5 cellular contexts compared by ENCODE assay signal in the genomic region with DNA sequence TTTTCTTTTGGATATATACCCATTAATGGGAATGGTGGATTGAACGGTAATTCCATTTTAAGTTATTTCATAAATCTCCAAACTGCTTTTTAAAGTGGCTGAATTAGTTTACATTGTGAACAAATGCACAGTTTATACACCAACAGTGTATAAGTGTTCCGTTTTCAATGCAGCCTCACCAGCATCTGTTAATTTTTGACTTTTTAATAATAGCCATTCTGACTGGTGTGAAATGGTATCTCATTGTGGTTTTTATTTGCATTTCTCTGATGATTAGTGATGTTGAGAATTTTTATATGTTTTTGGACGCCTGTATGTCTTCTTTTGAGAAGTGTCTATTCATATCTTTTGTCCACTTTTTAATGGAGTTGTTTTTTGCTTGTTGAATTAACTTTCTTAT.
A peak's percentile ranks its signal among the peaks of the same experiment; 100 is the strongest.
DNase-seq lines count a peak whose midpoint lies in the region; ATAC-seq, FAIRE-seq and TF ChIP-seq lines count a peak whose summit lies in the region.
"Not testable (repeated sequence)": the region's sequence is repeated elsewhere in the genome, so short reads cannot be mapped to it uniquely, and the experiment has no call there.

No MANE protein-coding gene starts in this region.

- not testable (repeated sequence) for H3K27ac ChIP-seq in GM12878 (ENCODE audit: control insufficient read depth, insufficient read depth)

- not testable (repeated sequence) for TF ChIP-seq EP300 in GM12878 (IDR thresholded peaks at IDR 0.05; ENCODE audit: borderline replicate concordance in 1 of 2, control insufficient read depth in 1 of 2, low read depth in 2 of 2, low read length in 2 of 2)

- H2AFZ ChIP-seq in GM12878 (ENCODE audit: control insufficient read depth, low read depth, low read length): not testable (repeated sequence)

- SMC1A ChIA-PET in GM12878 (lab: Charles Lee; ENCODE audit: uncharacterized antibody, unreplicated experiment): not testable (repeated sequence)

- BruUV-seq in GM12878 (replicated peaks; lab: Mats Ljungman, UMichigan): not testable (repeated sequence)

- FAIRE-seq in GM12878 (lab: Jason Lieb, UNC): not testable (repeated sequence)

- not testable (repeated sequence) for H3K36me3 ChIP-seq in GM12878 (ENCODE audit: control insufficient read depth in 2 of 2, insufficient read depth in 2 of 2, low read length in 1 of 2)

- H4K20me1 ChIP-seq in GM12878 (ENCODE audit: control insufficient read depth, insufficient read depth): not testable (repeated sequence)

- not testable (repeated sequence) for H3K4me3 ChIP-seq in GM12878

- TF ChIP-seq RAD21 in GM12878 (IDR thresholded peaks at IDR 0.05; ENCODE audit: insufficient read depth, low read depth, low read length): not testable (repeated sequence)

- CTCF ChIA-PET in GM12878 (lab: Yijun Ruan, JAX): not testable (repeated sequence)

- WGBS in GM12878 (ENCODE audit: insufficient coverage, insufficient replicate concordance, low lambda C conversion rate, missing lambda C conversion rate): 0% methylated on average over 3 of the region's 3 CpGs

- not testable (repeated sequence) for TF ChIP-seq CTCF in GM12878 (IDR thresholded peaks at IDR 0.05 in 2 of 3, conservative IDR thresholded peaks at IDR 0.05 in 1 of 3; ENCODE audit: control insufficient read depth in 2 of 3, extremely low read depth in 1 of 3, insufficient read depth in 1 of 3, low read depth in 3 of 3, low read length in 3 of 3)

- RAD21 ChIA-PET in GM12878 (lab: Charles Lee; ENCODE audit: unreplicated experiment): not testable (repeated sequence)

- in situ Hi-C loops in GM12878 (cut with MboI): not testable (repeated sequence)

- H3K4me2 ChIP-seq in GM12878 (ENCODE audit: control insufficient read depth, insufficient read depth): not testable (repeated sequence)

- not testable (repeated sequence) for H3K79me2 ChIP-seq in GM12878 (ENCODE audit: control insufficient read depth, insufficient read depth, low read length)

- TF ChIP-seq POLR2A in GM12878 (IDR thresholded peaks at IDR 0.05; ENCODE audit: low read depth, low read length): not testable (repeated sequence)

- H3K9me3 ChIP-seq in GM12878 (replicated peaks; ENCODE audit: control insufficient read depth, insufficient read depth, low read length): not testable (repeated sequence)

- not testable (repeated sequence) for H3K4me1 ChIP-seq in GM12878 (ENCODE audit: control insufficient read depth, insufficient read depth, low read length)

- H3K27me3 ChIP-seq in GM12878 (replicated peaks in 1 of 2; ENCODE audit: control insufficient read depth in 2 of 2, insufficient read depth in 2 of 2, low read length in 1 of 2): not testable (repeated sequence)

- intact Hi-C loops in GM12878 (cut with micrococcal nuclease; ENCODE audit: unreplicated experiment): not testable (repeated sequence)

- H3K9ac ChIP-seq in GM12878 (ENCODE audit: control insufficient read depth, insufficient read depth, low read length): not testable (repeated sequence)

- peak; percentile 62 for ATAC-seq in GM18909 (IDR thresholded peaks at IDR 0.05; ENCODE audit: poor library complexity, unreplicated experiment)
- peak; percentile 64 for ATAC-seq in GM21619 (IDR thresholded peaks at IDR 0.05; ENCODE audit: unreplicated experiment)
- ATAC-seq in HG02759 (IDR thresholded peaks at IDR 0.05; ENCODE audit: unreplicated experiment): peak; percentile 61
- ATAC-seq in HG03175 (IDR thresholded peaks at IDR 0.05; ENCODE audit: unreplicated experiment): peak; percentile 74
- not testable (repeated sequence) for ATAC-seq in GM12878

- POLR2A ChIA-PET in GM12878 (lab: Charles Lee): not testable (repeated sequence)

- not testable (repeated sequence) for DNase-seq in GM12878 (ENCODE audit: low read depth, low spot score)

TF ChIP-seq in GM12878, 131 proteins besides CTCF, POLR2A, EP300 and RAD21:
- TF ChIP-seq MTA2 (IDR thresholded peaks at IDR 0.05; ENCODE audit: low read depth): 0 out of 2 replicates have a peak, but pooled peaks have one; percentile 19
